13 cellular contexts compared by ENCODE assay signal in genomic region chr20:6718660-6719059, GRCh38. TPM values are rescaled to one million over a fixed set of nuclear protein-coding genes. Genes with fewer than 3 reads are reported as not detected.
DNase-seq lines count a peak whose midpoint lies in the region; ATAC-seq, FAIRE-seq and TF ChIP-seq lines count a peak whose summit lies in the region.
"Had no signal": no experiment of that assay in that cellular context is flagged by ENCODE, and none has a peak within 500 bp of the region (broad histone marks: within the 10 kb centered on the region; RNA-seq: fewer than 3 reads in every experiment).

No MANE protein-coding gene starts in this region.

- no peak overlapping the region for H3K4me3 ChIP-seq in mucosa of descending colon
- H3K4me3 ChIP-seq: stomach had no signal

- H3K4me1 ChIP-seq in mucosa of descending colon (ENCODE audit: low read depth), result no peaks in the 10 kb centered on the region
- H3K4me1 ChIP-seq: BE2C had no signal

- DNase-seq in ELR (ENCODE audit: low read depth) (peak; percentile 17), RCC 7860 (ENCODE audit: low spot score) (peak; percentile 91), epithelial cell of prostate (ENCODE audit: low read depth, low spot score) (peak; percentile 64), mucosa of descending colon (no peak)
- DNase-seq in activated T-cell treated with anti-CD3 and anti-CD28 coated beads, Interleukin-2, amount 50 U/mL, for 48 hours, result no peak
- DNase-seq in stimulated activated CD4-positive, alpha-beta T cell treated with anti-CD3 and anti-CD28 coated beads, Interleukin-4, amount 100 ng/mL, for 4 hours, result no peak
- DNase-seq: BE2C, GF-D8, NCI-H1436, NCI-H748 treated with DMSO at 0.1 percent for 48 hours, stomach had no signal

- H3K27ac ChIP-seq in epithelial cell of prostate, result peak overlapping the region; percentile 46

- intact Hi-C loops in mucosa of descending colon (cut with DNase I, micrococcal nuclease), result no loop called here

- ATAC-seq in mucosa of descending colon (peak; percentile 79), GM21717 (IDR thresholded peaks at IDR 0.05; ENCODE audit: unreplicated experiment) (no peak)
- no peak for ATAC-seq in activated CD4-positive, CD25-positive, alpha-beta regulatory T cell treated with anti-CD3 and anti-CD28 coated beads, Interleukin-2, amount 50 U/mL, for 24 hours

- no peaks in the 10 kb centered on the region for H3K9me3 ChIP-seq in mucosa of descending colon
- H3K9me3 ChIP-seq: BE2C, stomach had no signal

- no peaks in the 10 kb centered on the region for H3K36me3 ChIP-seq in mucosa of descending colon (ENCODE audit: low read depth)
- H3K36me3 ChIP-seq: BE2C, stomach had no signal

- peak; percentile 90 for FAIRE-seq in RCC 7860 (lab: Jason Lieb, UNC)

- no peak for TF ChIP-seq CTCF in mucosa of descending colon (IDR thresholded peaks at IDR 0.05)

RNA-seq across cellular contexts. Expression of gene BMP2, which starts 48.8 kb away (rescaled TPM):
- total RNA-seq in mucosa of descending colon, result 10 to 100 TPM; 22.5 to 64.5 (median 46.1) TPM

Comparison
In these comparisons a context has a peak if more than half of its experiments do, and no peak if none do; other contexts are left out.
1. DNase-seq: peak in ELR (single experiment), RCC 7860 (single experiment) and epithelial cell of prostate (single experiment); none in mucosa of descending colon (0 of 3), activated T-cell treated with anti-CD3 and anti-CD28 coated beads, Interleukin-2, amount 50 U/mL, for 48 hours (0 of 2) and stimulated activated CD4-positive, alpha-beta T cell treated with anti-CD3 and anti-CD28 coated beads, Interleukin-4, amount 100 ng/mL, for 4 hours (0 of 2).